In the genomic region with DNA sequence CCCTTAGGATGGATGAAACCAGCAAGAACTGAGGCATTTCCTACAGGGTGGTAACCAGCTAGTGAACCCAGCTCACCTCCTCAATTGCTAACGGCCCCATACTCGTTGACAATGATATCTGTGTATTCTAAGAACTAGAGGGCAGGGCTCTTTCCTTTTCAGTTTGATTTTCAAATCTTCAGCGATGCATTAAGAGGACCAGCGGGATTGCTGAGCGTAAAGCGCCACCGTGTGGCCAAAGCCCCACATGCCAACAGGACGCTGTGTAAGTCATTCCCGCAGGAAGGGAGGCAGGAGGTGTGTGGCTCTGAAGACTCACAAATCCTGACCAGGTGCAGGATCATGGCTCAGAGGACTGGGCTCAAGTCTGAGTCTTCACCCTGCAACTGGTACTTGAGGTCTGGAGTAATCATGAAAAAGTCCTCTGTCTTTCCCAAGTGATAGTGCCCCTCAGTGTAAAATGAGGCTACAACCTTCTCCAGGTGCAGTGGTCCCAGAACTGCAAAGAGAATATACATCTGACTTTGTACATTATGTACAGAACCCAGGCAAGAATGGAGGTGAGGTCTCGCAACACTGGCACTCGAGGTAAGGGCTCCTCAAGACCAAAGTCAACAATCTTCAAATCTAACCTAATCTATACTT, we compare ENCODE assay signal across 8 cellular contexts. TPM values are rescaled to one million over a fixed set of nuclear protein-coding genes. Genes with fewer than 3 reads are reported as not detected.
A peak's percentile ranks its signal among the peaks of the same experiment; 100 is the strongest.
DNase-seq lines count a peak whose midpoint lies in the region; ATAC-seq, FAIRE-seq and TF ChIP-seq lines count a peak whose summit lies in the region.

No MANE protein-coding gene starts in this region.

- H3K4me2 ChIP-seq in BLaER1 treated with 17β-estradiol and CSF1 and Interleukin-3, amounts not matched to agents 10 nM and 100 nM = peak overlapping the region in 10 of 11 experiments; percentile 20 to 59 (median 40); a peak in 18 of 22 replicates

- intact Hi-C loops in dorsolateral prefrontal cortex (cut with DNase I) = loop anchor here in 1 of 2 donors (2.0 to 10.0 kb wide), 2 partner anchors 1095 to 1401 kb away; no protein-coding TSS in a partner anchor

- H3K4me1 ChIP-seq in BLaER1 treated with 17β-estradiol and CSF1 and Interleukin-3, amounts not matched to agents 10 nM and 100 nM = peaks cover 35 to 61% (median 49%) of the 10 kb centered on the region in 10 experiments
- H3K4me1 ChIP-seq in lung (ENCODE audit: control insufficient read depth in 2 of 2, insufficient read depth in 2 of 2, low read length in 2 of 2) = peaks cover 0 to 7% of the 10 kb centered on the region in 2 donors

- H3K27ac ChIP-seq in BLaER1 treated with 17β-estradiol and CSF1 and Interleukin-3, amounts not matched to agents 10 nM and 100 nM = no peak overlapping the region; a peak in 1 of 22 replicates
- H3K27ac ChIP-seq in dorsolateral prefrontal cortex (peak overlapping the region in 2 of 59 donors; percentile 14 to 25), lung (ENCODE audit: low read depth in 1 of 2, low read length in 1 of 2) (no peak overlapping the region)

- H3K27me3 ChIP-seq in BLaER1 treated with 17β-estradiol and CSF1 and Interleukin-3, amounts not matched to agents 10 nM and 100 nM = no peaks in the 10 kb centered on the region
- H3K27me3 ChIP-seq in dorsolateral prefrontal cortex (peaks cover 0 to 13% (median 0%) of the 10 kb centered on the region in 45 donors), lung (ENCODE audit: control insufficient read depth, insufficient read depth) (no peaks in the 10 kb centered on the region)

- no peaks in the 10 kb centered on the region for H3K9me3 ChIP-seq in BLaER1 treated with 17β-estradiol and CSF1 and Interleukin-3, amounts not matched to agents 10 nM and 100 nM (replicated peaks in 1 of 11)
- H3K9me3 ChIP-seq in lung (ENCODE audit: control insufficient read depth in 2 of 2, insufficient read depth in 1 of 2, low read length in 1 of 2) = no peaks in the 10 kb centered on the region

- peak overlapping the region in 2 of 11 experiments; percentile 3 to 39; a peak in 2 of 22 replicates for H3K9ac ChIP-seq in BLaER1 treated with 17β-estradiol and CSF1 and Interleukin-3, amounts not matched to agents 10 nM and 100 nM

- DNase-seq in GM19239 (ENCODE audit: insufficient read length, low spot score) = peak; percentile 58
- peak; percentile 90 for DNase-seq in NCI-H526 treated with DMSO at 0.1 percent for 48 hours (lab: John Stamatoyannopoulos, UW)
- peak; percentile 61 to 65 for DNase-seq in activated CD4-positive, alpha-beta T cell treated with anti-CD3 and anti-CD28 coated beads, Interleukin-2, amount 50 U/mL, for 24 hours (ENCODE audit: low read depth in 1 of 2, low spot score in 1 of 2)
- peak; percentile 80 to 93 (median 88) for DNase-seq in dorsolateral prefrontal cortex
- DNase-seq in lung (ENCODE audit: low spot score) = peak; percentile 78
- peak; percentile 52 for DNase-seq in stimulated activated CD8-positive, alpha-beta memory T cell treated with anti-CD3 and anti-CD28 coated beads, Interleukin-12 subunit alpha, Interleukin-12 subunit beta, amount 100 ng/mL, for 4 hours (ENCODE audit: low read depth)

- TF ChIP-seq CTCF in dorsolateral prefrontal cortex (IDR thresholded peaks at IDR 0.05 in 54 of 56, conservative IDR thresholded peaks at IDR 0.05 in 2 of 56; ENCODE audit: low read depth in 1 of 56, partially characterized antibody in 56 of 56) (peak; percentile 82 to 99 (median 96)), lung (IDR thresholded peaks at IDR 0.05; ENCODE audit: control extremely low read depth, extremely low read depth) (peak; percentile 86)

- H3K36me3 ChIP-seq in BLaER1 treated with 17β-estradiol and CSF1 and Interleukin-3, amounts not matched to agents 10 nM and 100 nM = no peaks in the 10 kb centered on the region
- H3K36me3 ChIP-seq in lung (ENCODE audit: control insufficient read depth in 2 of 2, insufficient read depth in 2 of 2, low read length in 2 of 2) = no peaks in the 10 kb centered on the region

- no peaks in the 10 kb centered on the region for H4K20me1 ChIP-seq in BLaER1 treated with 17β-estradiol and CSF1 and Interleukin-3, amounts not matched to agents 10 nM and 100 nM

- FAIRE-seq in GM19239 (lab: Jason Lieb, UNC) = peak; percentile 95

- 8 to 14% methylated on average over 11 of the region's 11 CpGs for WGBS in lung, 2 donors

- no peak overlapping the region for H3K4me3 ChIP-seq in BLaER1 treated with 17β-estradiol and CSF1 and Interleukin-3, amounts not matched to agents 10 nM and 100 nM
- H3K4me3 ChIP-seq in dorsolateral prefrontal cortex = peak overlapping the region in 3 of 59 donors; percentile 4 to 29 (median 7)
- no peak overlapping the region for H3K4me3 ChIP-seq in lung

- ATAC-seq in HG03460 (IDR thresholded peaks at IDR 0.05; ENCODE audit: unreplicated experiment) (peak; percentile 80), lung (ENCODE audit: insufficient read depth, low FRiP score) (peak; percentile 81)

RNA-seq across cellular contexts. Expression of a gene that starts 40.9 kb away (rescaled TPM):
- total RNA-seq in dorsolateral prefrontal cortex = under 1 TPM in 7 of 120 experiments, not detected in 113; 0.13 to 0.67 (median 0.35) TPM
- under 1 TPM in 1 of 2 donors, not detected in 1; 0.23 TPM for total RNA-seq in lung
- polyA plus RNA-seq in lung = under 1 TPM in 1 of 2 donors, not detected in 1; 0.04 TPM
